Comparison of ENCODE assay signal across 38 cellular contexts in genomic region chr10:25467861-25468260, GRCh38.
"Had no signal": no experiment of that assay in that cellular context is flagged by ENCODE, and none has a peak within 500 bp of the region (broad histone marks: within the 10 kb centered on the region; RNA-seq: fewer than 3 reads in every experiment).

No MANE protein-coding gene starts in this region.

- H3K4me3 Mint-ChIP-seq: activated CD4-positive, alpha-beta memory T cell treated with anti-CD3 and anti-CD28 coated beads for 36 hours; activated CD4-positive, alpha-beta T cell treated with anti-CD3 and anti-CD28 coated beads for 36 hours; activated CD4-positive, alpha-beta T cell treated with anti-CD3 and anti-CD28 coated beads, Interleukin-2, amount 10 ng/mL, durations not matched to agents 24 days and 14 days; activated CD8-positive, alpha-beta memory T cell treated with anti-CD3 and anti-CD28 coated beads, Interleukin-2, amount 10 ng/mL, durations not matched to agents 7 days and 5 days; activated CD8-positive, alpha-beta T cell treated with anti-CD3 and anti-CD28 coated beads, Interleukin-2, amount 10 ng/mL, durations not matched to agents 7 days and 5 days; activated naive CD4-positive, alpha-beta T cell treated with anti-CD3 and anti-CD28 coated beads for 36 hours; activated naive CD4-positive, alpha-beta T cell treated with anti-CD3 and anti-CD28 coated beads, Interleukin-2, amount 50 U/mL, for 24 hours; activated naive CD8-positive, alpha-beta T cell treated with anti-CD3 and anti-CD28 coated beads for 36 hours; activated naive CD8-positive, alpha-beta T cell treated with anti-CD3 and anti-CD28 coated beads, Interleukin-2, amount 50 U/mL, for 24 hours; activated T-helper 1 cell treated with anti-CD3 and anti-CD28 coated beads, Interleukin-12 subunit alpha, Interleukin-12 subunit beta, Interleukin-2, Interleukin-4 antibody, amounts not matched to agents 30 ng/mL and 10 ng/mL and 1 ng/mL, durations not matched to agents 14 hours and 24 hours and 36 hours; brain; dendritic cell treated with granulocyte-macrophage colony-stimulating factor and Interleukin-4, amounts not matched to agents 40 ng/mL and 50 ng/mL, for 4 days; endodermal cell; T-helper 17 cell; T-helper 2 cell treated with Interferon-gamma antibody and Interleukin-4, amounts not matched to agents 5 μg/mL and 100 μg/mL, for 36 hours had no signal

- H3K9me3 Mint-ChIP-seq: activated naive CD4-positive, alpha-beta T cell treated with anti-CD3 and anti-CD28 coated beads, Interleukin-2, amount 50 U/mL, for 24 hours had no signal

- H3K27ac ChIP-seq: adrenal gland, ascending aorta, breast epithelium, cardiac muscle cell, coronary artery, dorsolateral prefrontal cortex, gastrocnemius medialis, heart left ventricle, WERI-Rb-1 had no signal

- H3K4me3 ChIP-seq: adrenal gland, ascending aorta, breast epithelium, cardiac muscle cell, coronary artery, dorsolateral prefrontal cortex, gastrocnemius medialis, heart left ventricle had no signal

- ATAC-seq: activated CD4-positive, alpha-beta T cell treated with anti-CD3 and anti-CD28 coated beads for 36 hours; activated CD8-positive, alpha-beta memory T cell treated with anti-CD3 and anti-CD28 coated beads, Interleukin-2, amount 10 ng/mL, durations not matched to agents 7 days and 5 days; activated CD8-positive, alpha-beta T cell treated with anti-CD3 and anti-CD28 coated beads, Interleukin-2, amount 10 ng/mL, durations not matched to agents 7 days and 5 days; activated naive CD8-positive, alpha-beta T cell treated with anti-CD3 and anti-CD28 coated beads, Interleukin-2, amount 50 U/mL, for 24 hours; esophagus mucosa; gastrocnemius medialis; heart left ventricle; T-helper 17 cell had no signal

- H3K36me3 Mint-ChIP-seq: activated CD4-positive, alpha-beta memory T cell treated with anti-CD3 and anti-CD28 coated beads for 36 hours; activated CD8-positive, alpha-beta memory T cell treated with anti-CD3 and anti-CD28 coated beads, Interleukin-2, amount 10 ng/mL, durations not matched to agents 7 days and 5 days; activated naive CD4-positive, alpha-beta T cell treated with anti-CD3 and anti-CD28 coated beads, Interleukin-2, amount 50 U/mL, for 24 hours; activated naive CD8-positive, alpha-beta T cell treated with anti-CD3 and anti-CD28 coated beads for 36 hours; brain had no signal

- H3K27me3 ChIP-seq: adrenal gland, ascending aorta, breast epithelium, cardiac muscle cell, dorsolateral prefrontal cortex, gastrocnemius medialis, heart left ventricle had no signal

- H3K4me1 Mint-ChIP-seq: activated CD4-positive, alpha-beta T cell treated with anti-CD3 and anti-CD28 coated beads for 36 hours; activated CD4-positive, alpha-beta T cell treated with anti-CD3 and anti-CD28 coated beads, Interleukin-2, amount 10 ng/mL, durations not matched to agents 24 days and 14 days; activated CD8-positive, alpha-beta memory T cell treated with anti-CD3 and anti-CD28 coated beads, Interleukin-2, amount 10 ng/mL, durations not matched to agents 7 days and 5 days; activated naive CD4-positive, alpha-beta T cell treated with anti-CD3 and anti-CD28 coated beads, Interleukin-2, amount 50 U/mL, for 24 hours; activated naive CD8-positive, alpha-beta T cell treated with anti-CD3 and anti-CD28 coated beads for 36 hours; activated naive CD8-positive, alpha-beta T cell treated with anti-CD3 and anti-CD28 coated beads, Interleukin-2, amount 50 U/mL, for 24 hours; brain; T-helper 17 cell had no signal

- H3K27me3 Mint-ChIP-seq: activated CD4-positive, alpha-beta memory T cell treated with anti-CD3 and anti-CD28 coated beads for 36 hours; activated CD4-positive, alpha-beta T cell treated with anti-CD3 and anti-CD28 coated beads for 36 hours; activated CD4-positive, alpha-beta T cell treated with anti-CD3 and anti-CD28 coated beads, Interleukin-2, amount 10 ng/mL, durations not matched to agents 24 days and 14 days; activated CD8-positive, alpha-beta memory T cell treated with anti-CD3 and anti-CD28 coated beads, Interleukin-2, amount 10 ng/mL, durations not matched to agents 7 days and 5 days; activated naive CD4-positive, alpha-beta T cell treated with anti-CD3 and anti-CD28 coated beads, Interleukin-2, amount 50 U/mL, for 24 hours; activated naive CD8-positive, alpha-beta T cell treated with anti-CD3 and anti-CD28 coated beads for 36 hours; activated naive CD8-positive, alpha-beta T cell treated with anti-CD3 and anti-CD28 coated beads, Interleukin-2, amount 50 U/mL, for 24 hours; brain; dendritic cell treated with granulocyte-macrophage colony-stimulating factor and Interleukin-4, amounts not matched to agents 40 ng/mL and 50 ng/mL, for 4 days; T-helper 17 cell had no signal

- DNase-seq: activated CD4-positive, alpha-beta memory T cell treated with anti-CD3 and anti-CD28 coated beads for 36 hours; activated CD4-positive, alpha-beta T cell treated with anti-CD3 and anti-CD28 coated beads for 36 hours; activated CD4-positive, alpha-beta T cell treated with anti-CD3 and anti-CD28 coated beads, Interleukin-2, amount 10 ng/mL, durations not matched to agents 24 days and 14 days; activated CD4-positive, CD25-positive, alpha-beta regulatory T cell; activated CD4-positive, CD25-positive, alpha-beta regulatory T cell treated with anti-CD3 and anti-CD28 coated beads, Interleukin-2, amount 50 U/mL, for 72 hours; activated CD8-positive, alpha-beta memory T cell treated with anti-CD3 and anti-CD28 coated beads, Interleukin-2, amount 10 ng/mL, durations not matched to agents 7 days and 5 days; activated CD8-positive, alpha-beta memory T cell treated with anti-CD3 and anti-CD28 coated beads, Interleukin-2, amount 50 U/mL, for 4 hours; activated CD8-positive, alpha-beta T cell treated with anti-CD3 and anti-CD28 coated beads, Interleukin-2, amount 10 ng/mL, durations not matched to agents 7 days and 5 days; activated effector memory CD4-positive, alpha-beta T cell treated with anti-CD3 and anti-CD28 coated beads, Interleukin-2, amount 50 U/mL, for 16 hours; activated naive CD4-positive, alpha-beta T cell treated with anti-CD3 and anti-CD28 coated beads for 36 hours; activated naive CD8-positive, alpha-beta T cell treated with anti-CD3 and anti-CD28 coated beads for 36 hours; activated naive CD8-positive, alpha-beta T cell treated with anti-CD3 and anti-CD28 coated beads, Interleukin-2, amount 50 U/mL, for 24 hours; activated T-cell treated with anti-CD3 and anti-CD28 coated beads, Interleukin-2, amount 50 U/mL, for 1 hour; activated T-cell treated with anti-CD3 and anti-CD28 coated beads, Interleukin-2, amount 50 U/mL, for 48 hours; adrenal gland; central memory CD4-positive, alpha-beta T cell; dorsolateral prefrontal cortex; effector memory CD4-positive, alpha-beta T cell; endodermal cell; foreskin fibroblast; gastrocnemius medialis; glutamatergic neuron; heart left ventricle; T-helper 1 cell; T-helper 17 cell; T1000; WERI-Rb-1 had no signal

- H3K27ac Mint-ChIP-seq: activated CD4-positive, alpha-beta memory T cell treated with anti-CD3 and anti-CD28 coated beads for 36 hours; activated CD4-positive, alpha-beta T cell treated with anti-CD3 and anti-CD28 coated beads for 36 hours; activated CD4-positive, alpha-beta T cell treated with anti-CD3 and anti-CD28 coated beads, Interleukin-2, amount 10 ng/mL, durations not matched to agents 24 days and 14 days; activated CD8-positive, alpha-beta memory T cell treated with anti-CD3 and anti-CD28 coated beads, Interleukin-2, amount 10 ng/mL, durations not matched to agents 7 days and 5 days; activated CD8-positive, alpha-beta T cell treated with anti-CD3 and anti-CD28 coated beads, Interleukin-2, amount 10 ng/mL, durations not matched to agents 7 days and 5 days; activated naive CD4-positive, alpha-beta T cell treated with anti-CD3 and anti-CD28 coated beads for 36 hours; activated naive CD4-positive, alpha-beta T cell treated with anti-CD3 and anti-CD28 coated beads, Interleukin-2, amount 50 U/mL, for 24 hours; activated naive CD8-positive, alpha-beta T cell treated with anti-CD3 and anti-CD28 coated beads for 36 hours; activated naive CD8-positive, alpha-beta T cell treated with anti-CD3 and anti-CD28 coated beads, Interleukin-2, amount 50 U/mL, for 24 hours; activated T-helper 1 cell treated with anti-CD3 and anti-CD28 coated beads, Interleukin-12 subunit alpha, Interleukin-12 subunit beta, Interleukin-2, Interleukin-4 antibody, amounts not matched to agents 30 ng/mL and 10 ng/mL and 1 ng/mL, durations not matched to agents 14 hours and 24 hours and 36 hours; activated T-helper 2 cell treated with anti-CD3 and anti-CD28 coated beads, Interferon-gamma antibody, Interleukin-2, Interleukin-4, amounts not matched to agents 10 μg/mL and 5 μg/mL and 100 μg/mL, durations not matched to agents 14 hours and 24 hours and 36 hours; brain; dendritic cell treated with granulocyte-macrophage colony-stimulating factor and Interleukin-4, amounts not matched to agents 40 ng/mL and 50 ng/mL, for 4 days; endodermal cell; T-helper 17 cell; T-helper 2 cell treated with Interferon-gamma antibody and Interleukin-4, amounts not matched to agents 5 μg/mL and 100 μg/mL, for 36 hours had no signal

- H3K4me1 ChIP-seq: adrenal gland, ascending aorta, breast epithelium, gastrocnemius medialis, heart left ventricle had no signal

- H3K36me3 ChIP-seq: adrenal gland, ascending aorta, breast epithelium, cardiac muscle cell, gastrocnemius medialis, heart left ventricle, WERI-Rb-1 had no signal
